18 cellular contexts compared by ENCODE assay signal in genomic region chr18:7618821-7619410, GRCh38. TPM values are rescaled to one million over a fixed set of nuclear protein-coding genes. Genes with fewer than 3 reads are reported as not detected.
DNase-seq lines count a peak whose midpoint lies in the region; ATAC-seq, FAIRE-seq and TF ChIP-seq lines count a peak whose summit lies in the region.
"Had no signal": no experiment of that assay in that cellular context is flagged by ENCODE, and none has a peak within 500 bp of the region (broad histone marks: within the 10 kb centered on the region; RNA-seq: fewer than 3 reads in every experiment).

No MANE protein-coding gene starts in this region.

- TF ChIP-seq POLR2A in A549 (IDR thresholded peaks at IDR 0.05; ENCODE audit: low read length) (no peak), lower leg skin (IDR thresholded peaks at IDR 0.05) (no peak)

- H3K4me1 ChIP-seq in A549 (peaks cover 67% of the 10 kb centered on the region), GM23248 (ENCODE audit: insufficient read depth) (peaks cover 36% of the 10 kb centered on the region)

- no peaks in the 10 kb centered on the region for H3K9me3 ChIP-seq in A549
- H3K9me3 ChIP-seq in GM23248 (ENCODE audit: low read depth), result no peaks in the 10 kb centered on the region
- H3K9me3 ChIP-seq in neural cell (ENCODE audit: low read length), result no peaks in the 10 kb centered on the region

- TF ChIP-seq RAD21 in A549 (conservative IDR thresholded peaks at IDR 0.05 in 1 of 2, IDR thresholded peaks at IDR 0.05 in 1 of 2) (no peak), neural cell (conservative IDR thresholded peaks at IDR 0.05) (no peak)

- peak overlapping the region; percentile 49 for H3K9ac ChIP-seq in GM23248
- no peak overlapping the region for H3K9ac ChIP-seq in neural cell (ENCODE audit: low read length)

- H3K4me3 ChIP-seq in A549, result no peak overlapping the region
- H3K4me3 ChIP-seq in GM23248, result peak overlapping the region; percentile 69
- H3K4me3 ChIP-seq in neural cell (ENCODE audit: low read length), result peak overlapping the region; percentile 37
- no peak overlapping the region for H3K4me3 ChIP-seq in lower leg skin (ENCODE audit: low read depth, poor library complexity, severe bottlenecking)
- H3K4me3 ChIP-seq: cardiac muscle cell, K562 had no signal

- H3K9me2 ChIP-seq in GM23248 (ENCODE audit: insufficient read depth), result no peaks in the 10 kb centered on the region
- no peaks in the 10 kb centered on the region for H3K9me2 ChIP-seq in neural cell (ENCODE audit: insufficient read depth, low read length)

- DNase-seq in A549 (ENCODE audit: low read depth in 1 of 2, low spot score in 1 of 2) (no peak), GM23248 (peak; percentile 28), astrocyte of the hippocampus (ENCODE audit: low read depth, low spot score) (peak; percentile 61), amniotic stem cell (lab: John Stamatoyannopoulos, UW) (no peak), lower leg skin (ENCODE audit: low spot score in 2 of 2) (no peak), D721Med (ENCODE audit: insufficient read length, low spot score) (no peak)
- DNase-seq: activated B cell treated with CpG ODN at 0.5 μM for 24 hours; activated CD8-positive, alpha-beta memory T cell treated with anti-CD3 and anti-CD28 coated beads for 24 hours; AML-193; COR-L47; effector CD8-positive, alpha-beta T cell; NCI-H2227 treated with DMSO at 0.1 percent for 48 hours; nucleus accumbens; SHP77 had no signal

- H3K36me3 ChIP-seq in GM23248 (ENCODE audit: low read depth) (no peaks in the 10 kb centered on the region), neural cell (ENCODE audit: insufficient read depth, low read length) (no peaks in the 10 kb centered on the region)
- H3K36me3 ChIP-seq: cardiac muscle cell had no signal

- H2AFZ ChIP-seq in GM23248, result peak overlapping the region; percentile 38; the same call in 1 of the 2 replicates
- H2AFZ ChIP-seq in neural cell (ENCODE audit: low read depth, low read length), result no peak overlapping the region

- in situ Hi-C loops in GM23248 (cut with MboI), result no loop called here

- no peaks in the 10 kb centered on the region for H4K20me1 ChIP-seq in GM23248 (ENCODE audit: insufficient read depth)
- H4K20me1 ChIP-seq in neural cell (ENCODE audit: insufficient read depth), result no peaks in the 10 kb centered on the region

- no peak for ATAC-seq in A549
- no peak for ATAC-seq in GM21528 (IDR thresholded peaks at IDR 0.05; ENCODE audit: low FRiP score, unreplicated experiment)
- ATAC-seq: K562 had no signal

- no peak for TF ChIP-seq CTCF in A549 (IDR thresholded peaks at IDR 0.05)
- TF ChIP-seq CTCF in neural cell (IDR thresholded peaks at IDR 0.05; ENCODE audit: poor library complexity, severe bottlenecking), result no peak
- TF ChIP-seq CTCF in lower leg skin (IDR thresholded peaks at IDR 0.05), result no peak
- no peak for TF ChIP-seq CTCF in D721Med (IDR thresholded peaks at IDR 0.05; ENCODE audit: insufficient read depth, missing control alignments)

- WGBS in A549 (ENCODE audit: missing lambda C conversion rate), result 86% methylated on average over 2 of the region's 2 CpGs
- 29 to 39% methylated on average over 2 of the region's 2 CpGs for WGBS in GM23248 (ENCODE audit: low coverage in 1 of 2, low lambda C conversion rate in 2 of 2, missing lambda C conversion rate in 2 of 2), 2 experiments
- 60 to 70% methylated on average over 2 of the region's 2 CpGs for WGBS in lower leg skin, 2 donors

- CTCF ChIA-PET in A549 (lab: Yijun Ruan, JAX), result interaction anchor here (0.6 kb wide), 1 partner anchor 16 kb away, joined by 3 read pairs; no protein-coding TSS in a partner anchor

- intact Hi-C loops in lower leg skin (cut with DNase I; ENCODE audit: low total_unique reads), result no loop called here

- peaks cover 31% of the 10 kb centered on the region for H3F3A ChIP-seq in GM23248 (ENCODE audit: insufficient read depth)
- H3F3A ChIP-seq in neural cell (ENCODE audit: insufficient read depth, low read length, poor library complexity, severe bottlenecking), result no peaks in the 10 kb centered on the region

- peak overlapping the region; percentile 66; the same call in 1 of the 3 replicates for H3K4me2 ChIP-seq in A549
- peak overlapping the region; percentile 86 for H3K4me2 ChIP-seq in GM23248 (ENCODE audit: unreplicated experiment)
- peak overlapping the region; percentile 22 for H3K4me2 ChIP-seq in neural cell (ENCODE audit: low read length)

- no peak overlapping the region for H3K27ac ChIP-seq in A549
- H3K27ac ChIP-seq in GM23248, result peak overlapping the region; percentile 71
- H3K27ac ChIP-seq in neural cell (ENCODE audit: low read length), result no peak overlapping the region
- H3K27ac ChIP-seq: cardiac muscle cell had no signal

- no peak for TF ChIP-seq EP300 in A549 (IDR thresholded peaks at IDR 0.05)
- no peak for TF ChIP-seq EP300 in neural cell (conservative IDR thresholded peaks at IDR 0.05; ENCODE audit: poor library complexity, severe bottlenecking)

- peaks cover 81% of the 10 kb centered on the region for H3K79me2 ChIP-seq in GM23248 (ENCODE audit: insufficient read depth)
- no peaks in the 10 kb centered on the region for H3K79me2 ChIP-seq in neural cell (replicated peaks; ENCODE audit: insufficient read depth, low read length)

- H3K27me3 ChIP-seq in GM23248 (replicated peaks; ENCODE audit: insufficient read depth), result no peaks in the 10 kb centered on the region
- H3K27me3 ChIP-seq in neural cell (ENCODE audit: insufficient read depth, low read depth, low read length), result no peaks in the 10 kb centered on the region
- H3K27me3 ChIP-seq: cardiac muscle cell had no signal

- POLR2A ChIA-PET in A549 (lab: Yijun Ruan, JAX), result no interaction called here

- FAIRE-seq in A549 (lab: Jason Lieb, UNC), result no peak
- FAIRE-seq in D721Med (lab: Jason Lieb, UNC), result no peak
- FAIRE-seq: K562 had no signal

TF ChIP-seq in A549, 52 proteins besides CTCF, POLR2A, EP300 and RAD21:
- TF ChIP-seq HDAC2 (IDR thresholded peaks at IDR 0.05) (no peak), RCOR1 (IDR thresholded peaks at IDR 0.05; ENCODE audit: low read depth, low read length) (no peak), MAX (IDR thresholded peaks at IDR 0.05) (no peak)
TF ChIP-seq in A549: peak in this region for 0.

TF ChIP-seq in neural cell, 6 proteins besides CTCF, POLR2A, EP300 and RAD21:
- no peak for TF ChIP-seq EZH2 (IDR thresholded peaks at IDR 0.05; ENCODE audit: borderline replicate concordance, insufficient read depth, low read length, poor library complexity, severe bottlenecking)
- peak; percentile 29 for TF ChIP-seq POLR2AphosphoS5 (IDR thresholded peaks at IDR 0.05)
- no peak for TF ChIP-seq TAF1 (IDR thresholded peaks at IDR 0.05; ENCODE audit: low read depth)
- no peak for TF ChIP-seq MXI1 (conservative IDR thresholded peaks at IDR 0.05; ENCODE audit: poor library complexity, severe bottlenecking)
- TF ChIP-seq SMC3 (conservative IDR thresholded peaks at IDR 0.05; ENCODE audit: poor library complexity), result no peak
- peak; percentile 32 for TF ChIP-seq REST (IDR thresholded peaks at IDR 0.05; ENCODE audit: borderline replicate concordance)

RNA-seq across cellular contexts. Expression of gene PTPRM, which starts 51.8 kb away (rescaled TPM):
- polyA plus RNA-seq in A549 (2011; rRNA removed), result 199 and 236 TPM in 2 replicates
- 55.6 and 62.1 TPM in 2 replicates for polyA plus RNA-seq in A549 (2012; cell fraction: cytosol; rRNA removed)
- 105 and 131 TPM in 2 replicates for polyA plus RNA-seq in A549 (2012; cell fraction: nucleus; rRNA removed)
- polyA plus RNA-seq in A549 (2017; fragmentation: RNase III; extraction: RNeasy Plus Mini Kit Qiagen cat#74134 plus additional on column Dnase treatment), result 39.3 to 44.5 TPM (median 43.5 TPM) in 3 replicates
- polyA minus RNA-seq in A549 (2011; rRNA and poly(A)+ RNA removed), result 166 and 179 TPM in 2 replicates
- total RNA-seq in GM23248 (2014; rRNA removed; shearing (Covaris generic)), result 62.8 and 77.4 TPM in 2 replicates
- polyA plus RNA-seq in GM23248 (2016; fragmentation: Nextera tagmentation; extraction: Ambion mirVana), result 29.4 and 30.9 TPM in 2 replicates
- 114 and 126 TPM in 2 replicates for polyA plus RNA-seq in neural cell
- 210 and 235 TPM in 2 replicates for polyA minus RNA-seq in neural cell
- total RNA-seq in lower leg skin, result 10 to 100 TPM; 21.4 to 41.8 (median 29.6) TPM

Comparison
In these comparisons a context has a peak if more than half of its experiments do, and no peak if none do; other contexts are left out.
1. DNase-seq: peak in GM23248 (single experiment) and astrocyte of the hippocampus (single experiment); none in A549 (0 of 2), amniotic stem cell (single experiment), lower leg skin (0 of 2) and D721Med (single experiment).
2. H3K4me2 ChIP-seq: peak in every context shown above with its lines; median percentile 86 in GM23248; 66 in A549; 22 in neural cell.
3. H3K4me3 ChIP-seq: peak in GM23248 (single experiment) and neural cell (single experiment); none in A549 (single experiment) and lower leg skin (single experiment).